In genomic region chr6:19754686-19755085, GRCh38 we compare ENCODE assay signal across 15 cellular contexts.
A peak's percentile ranks its signal among the peaks of the same experiment; 100 is the strongest.
DNase-seq lines count a peak whose midpoint lies in the region; TF ChIP-seq lines count a peak whose summit lies in the region.
"Had no signal": no experiment of that assay in that cellular context is flagged by ENCODE, and none has a peak within 500 bp of the region (broad histone marks: within the 10 kb centered on the region; RNA-seq: fewer than 3 reads in every experiment).

No MANE protein-coding gene starts in this region.

- H4K20me1 ChIP-seq in mammary epithelial cell (ENCODE audit: insufficient read depth, low read length) = no peaks in the 10 kb centered on the region

- H3K27me3 ChIP-seq in mammary epithelial cell (ENCODE audit: insufficient read depth, low read length) = no peaks in the 10 kb centered on the region
- H3K27me3 ChIP-seq: BE2C had no signal

- intact Hi-C loops in MCF 10A (cut with micrococcal nuclease) (no loop called here), mammary epithelial cell (cut with micrococcal nuclease) (no loop called here)

- H3K4me3 ChIP-seq in mammary epithelial cell (replicated peaks in 1 of 3; ENCODE audit: insufficient read depth in 1 of 3, low read depth in 2 of 3, low read length in 3 of 3) (no peak overlapping the region), fibroblast of pulmonary artery (replicated peaks; ENCODE audit: low read depth, low read length) (no peak overlapping the region)
- H3K4me3 ChIP-seq: GM12878, GM23338 had no signal

- H3K4me2 ChIP-seq in mammary epithelial cell (ENCODE audit: insufficient read depth, low read depth, low read length) = no peak overlapping the region
- H3K4me2 ChIP-seq: GM23338 had no signal

- no TSS peak for BruUV-seq in MCF 10A (replicated peaks; lab: Mats Ljungman, UMichigan)
- no TSS peak for BruUV-seq in mammary epithelial cell (replicated peaks; lab: Mats Ljungman, UMichigan)

- DNase-seq in MCF 10A (ENCODE audit: unreplicated experiment) (peak; percentile 44), mammary epithelial cell (no peak), fibroblast of pulmonary artery (ENCODE audit: low read depth) (peak; percentile 13), AG08395 (ENCODE audit: low spot score) (no peak), kidney glomerular epithelial cell (lab: John Stamatoyannopoulos, UW) (no peak), NCI-H187 (lab: John Stamatoyannopoulos, UW) (no peak)
- DNase-seq: BE2C; CD4-positive, alpha-beta memory T cell; DMS79; H7 had no signal

- TF ChIP-seq CTCF in MCF 10A (IDR thresholded peaks at IDR 0.05; ENCODE audit: unreplicated experiment) (no peak), mammary epithelial cell (conservative IDR thresholded peaks at IDR 0.05 in 1 of 2, IDR thresholded peaks at IDR 0.05 in 1 of 2; ENCODE audit: extremely low read depth in 1 of 2, insufficient read depth in 1 of 2, low read depth in 1 of 2, low read length in 2 of 2) (no peak), fibroblast of pulmonary artery (IDR thresholded peaks at IDR 0.05; ENCODE audit: low read length, missing control alignments) (no peak), nephron (IDR thresholded peaks at IDR 0.05; ENCODE audit: unreplicated experiment in 3 of 3) (no peak)

- H3K36me3 Mint-ChIP-seq in MCF 10A (ENCODE audit: insufficient read depth, unreplicated experiment) (no peaks in the 10 kb centered on the region), nephron (ENCODE audit: low read depth) (no peaks in the 10 kb centered on the region)
- H3K36me3 Mint-ChIP-seq: CD4-positive, alpha-beta memory T cell had no signal

- H3K27me3 Mint-ChIP-seq in MCF 10A (ENCODE audit: insufficient read depth, unreplicated experiment) = no peaks in the 10 kb centered on the region
- peaks cover 5% of the 10 kb centered on the region for H3K27me3 Mint-ChIP-seq in nephron (ENCODE audit: low read depth)

- H3K79me2 ChIP-seq in mammary epithelial cell (ENCODE audit: insufficient read depth, low read length) = no peaks in the 10 kb centered on the region

- dilution Hi-C loops in mammary epithelial cell (cut with HindIII; ENCODE audit: low sequenced_read_pairs) = no loop called here

- H3K4me1 Mint-ChIP-seq in MCF 10A (ENCODE audit: insufficient read depth, unreplicated experiment) (peaks cover 22% of the 10 kb centered on the region), nephron (peaks cover 25% of the 10 kb centered on the region)
- H3K4me1 Mint-ChIP-seq: CD4-positive, alpha-beta memory T cell had no signal

- H3K27ac ChIP-seq in mammary epithelial cell (ENCODE audit: insufficient read depth, low read depth, low read length) = no peak overlapping the region
- H3K27ac ChIP-seq: C4-2B, HL-60 had no signal

- CTCF ChIA-PET in MCF 10A (lab: Yijun Ruan, JAX) (interaction anchor here (1.1 kb wide), 1 partner anchor 8 kb away, joined by 3 read pairs; no protein-coding TSS in a partner anchor), mammary epithelial cell (lab: Charles Lee; ENCODE audit: low non-redundant PET) (no interaction called here)

- H3K4me3 Mint-ChIP-seq in MCF 10A (ENCODE audit: unreplicated experiment) = no peak overlapping the region
- H3K4me3 Mint-ChIP-seq in nephron = no peak overlapping the region
- H3K4me3 Mint-ChIP-seq: CD4-positive, alpha-beta memory T cell; GM23338 had no signal

- no peaks in the 10 kb centered on the region for H3K9me3 ChIP-seq in mammary epithelial cell (replicated peaks; ENCODE audit: insufficient read depth, low read length)
- H3K9me3 ChIP-seq: BE2C had no signal

- H3K9me3 Mint-ChIP-seq in MCF 10A (ENCODE audit: unreplicated experiment) (no peaks in the 10 kb centered on the region), nephron (no peaks in the 10 kb centered on the region)
- H3K9me3 Mint-ChIP-seq: CD4-positive, alpha-beta memory T cell; GM23338 had no signal

- POLR2A ChIA-PET in MCF 10A (lab: Yijun Ruan, JAX) = no interaction called here

- H3K36me3 ChIP-seq in mammary epithelial cell (ENCODE audit: insufficient read depth, low read length) = no peaks in the 10 kb centered on the region
- H3K36me3 ChIP-seq: BE2C had no signal

- H3K27ac Mint-ChIP-seq in MCF 10A (ENCODE audit: low read depth, unreplicated experiment) (no peak overlapping the region), nephron (peak overlapping the region in 2 of 3 experiments; percentile 13 to 20)
- H3K27ac Mint-ChIP-seq: CD4-positive, alpha-beta memory T cell; GM23338 had no signal

- no peak overlapping the region for H2AFZ ChIP-seq in mammary epithelial cell (ENCODE audit: low read depth, low read length)
- H2AFZ ChIP-seq: GM23338 had no signal

- H3K9ac ChIP-seq in mammary epithelial cell (ENCODE audit: insufficient read depth, low read length) = no peak overlapping the region

- H3K4me1 ChIP-seq in mammary epithelial cell (ENCODE audit: insufficient read depth, low read length) = peaks cover 26% of the 10 kb centered on the region
- H3K4me1 ChIP-seq: BE2C had no signal

- WGBS in mammary epithelial cell (ENCODE audit: low coverage, missing lambda C conversion rate) = 56% methylated on average over 2 of the region's 2 CpGs

- in situ Hi-C loops in mammary epithelial cell (cut with MboI; ENCODE audit: low sequenced_read_pairs in 2 of 2) = no loop called here

Comparison
In these comparisons a context has a peak if more than half of its experiments do, and no peak if none do; other contexts are left out.
1. DNase-seq: peak in MCF 10A (single experiment) and fibroblast of pulmonary artery (single experiment); none in mammary epithelial cell (single experiment), AG08395 (single experiment), kidney glomerular epithelial cell (single experiment) and NCI-H187 (0 of 2).